Comparison of ENCODE assay signal across 1 cellular context in the genomic region with DNA sequence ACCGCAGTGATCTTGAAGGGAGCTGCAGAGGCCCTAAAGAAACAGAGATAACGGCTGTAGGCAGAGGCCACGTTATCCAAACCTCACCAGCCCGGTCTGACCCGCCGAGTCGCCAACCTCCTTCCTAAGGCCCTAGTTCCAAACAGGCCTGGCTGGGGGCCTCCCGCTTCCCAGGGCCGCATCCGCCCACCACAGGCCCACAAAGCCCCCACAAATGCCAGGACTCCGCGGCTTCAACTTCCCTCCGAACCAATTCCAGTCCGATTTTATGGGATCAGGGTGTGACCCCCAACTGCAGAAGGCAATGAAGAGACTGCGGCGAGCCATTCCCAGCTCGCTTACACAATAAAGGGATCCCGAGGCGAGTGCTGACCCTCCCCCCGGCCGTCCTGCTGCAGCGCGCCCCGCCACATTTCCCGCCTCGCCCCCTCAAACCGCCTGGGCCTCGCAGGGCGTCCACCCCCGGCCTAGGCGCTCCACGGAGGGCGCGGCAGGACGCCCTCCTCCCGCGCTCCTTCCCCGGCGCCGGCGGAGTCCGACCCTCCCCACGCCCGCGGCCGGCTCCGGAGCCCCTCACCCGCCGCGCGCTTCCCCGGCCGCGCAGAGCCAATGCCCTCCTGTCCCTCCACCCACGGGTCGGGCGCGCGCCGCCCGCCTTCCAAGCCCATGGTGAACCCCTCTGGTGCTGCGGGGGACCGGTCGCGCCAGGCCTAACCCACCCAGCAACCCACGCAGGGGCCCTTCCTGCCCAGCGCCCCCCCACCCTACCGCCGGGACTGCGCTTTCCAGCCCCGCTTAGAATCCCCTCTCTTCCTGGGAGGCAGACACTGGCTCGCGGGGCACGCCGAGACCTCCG.
TF ChIP-seq lines count a peak whose summit lies in the region.

No MANE protein-coding gene starts in this region.

TF ChIP-seq in HepG2, 621 proteins besides CTCF, POLR2A, EP300 and RAD21 (continued from another document and continues in another):
- TF ChIP-seq, protein P1, sequence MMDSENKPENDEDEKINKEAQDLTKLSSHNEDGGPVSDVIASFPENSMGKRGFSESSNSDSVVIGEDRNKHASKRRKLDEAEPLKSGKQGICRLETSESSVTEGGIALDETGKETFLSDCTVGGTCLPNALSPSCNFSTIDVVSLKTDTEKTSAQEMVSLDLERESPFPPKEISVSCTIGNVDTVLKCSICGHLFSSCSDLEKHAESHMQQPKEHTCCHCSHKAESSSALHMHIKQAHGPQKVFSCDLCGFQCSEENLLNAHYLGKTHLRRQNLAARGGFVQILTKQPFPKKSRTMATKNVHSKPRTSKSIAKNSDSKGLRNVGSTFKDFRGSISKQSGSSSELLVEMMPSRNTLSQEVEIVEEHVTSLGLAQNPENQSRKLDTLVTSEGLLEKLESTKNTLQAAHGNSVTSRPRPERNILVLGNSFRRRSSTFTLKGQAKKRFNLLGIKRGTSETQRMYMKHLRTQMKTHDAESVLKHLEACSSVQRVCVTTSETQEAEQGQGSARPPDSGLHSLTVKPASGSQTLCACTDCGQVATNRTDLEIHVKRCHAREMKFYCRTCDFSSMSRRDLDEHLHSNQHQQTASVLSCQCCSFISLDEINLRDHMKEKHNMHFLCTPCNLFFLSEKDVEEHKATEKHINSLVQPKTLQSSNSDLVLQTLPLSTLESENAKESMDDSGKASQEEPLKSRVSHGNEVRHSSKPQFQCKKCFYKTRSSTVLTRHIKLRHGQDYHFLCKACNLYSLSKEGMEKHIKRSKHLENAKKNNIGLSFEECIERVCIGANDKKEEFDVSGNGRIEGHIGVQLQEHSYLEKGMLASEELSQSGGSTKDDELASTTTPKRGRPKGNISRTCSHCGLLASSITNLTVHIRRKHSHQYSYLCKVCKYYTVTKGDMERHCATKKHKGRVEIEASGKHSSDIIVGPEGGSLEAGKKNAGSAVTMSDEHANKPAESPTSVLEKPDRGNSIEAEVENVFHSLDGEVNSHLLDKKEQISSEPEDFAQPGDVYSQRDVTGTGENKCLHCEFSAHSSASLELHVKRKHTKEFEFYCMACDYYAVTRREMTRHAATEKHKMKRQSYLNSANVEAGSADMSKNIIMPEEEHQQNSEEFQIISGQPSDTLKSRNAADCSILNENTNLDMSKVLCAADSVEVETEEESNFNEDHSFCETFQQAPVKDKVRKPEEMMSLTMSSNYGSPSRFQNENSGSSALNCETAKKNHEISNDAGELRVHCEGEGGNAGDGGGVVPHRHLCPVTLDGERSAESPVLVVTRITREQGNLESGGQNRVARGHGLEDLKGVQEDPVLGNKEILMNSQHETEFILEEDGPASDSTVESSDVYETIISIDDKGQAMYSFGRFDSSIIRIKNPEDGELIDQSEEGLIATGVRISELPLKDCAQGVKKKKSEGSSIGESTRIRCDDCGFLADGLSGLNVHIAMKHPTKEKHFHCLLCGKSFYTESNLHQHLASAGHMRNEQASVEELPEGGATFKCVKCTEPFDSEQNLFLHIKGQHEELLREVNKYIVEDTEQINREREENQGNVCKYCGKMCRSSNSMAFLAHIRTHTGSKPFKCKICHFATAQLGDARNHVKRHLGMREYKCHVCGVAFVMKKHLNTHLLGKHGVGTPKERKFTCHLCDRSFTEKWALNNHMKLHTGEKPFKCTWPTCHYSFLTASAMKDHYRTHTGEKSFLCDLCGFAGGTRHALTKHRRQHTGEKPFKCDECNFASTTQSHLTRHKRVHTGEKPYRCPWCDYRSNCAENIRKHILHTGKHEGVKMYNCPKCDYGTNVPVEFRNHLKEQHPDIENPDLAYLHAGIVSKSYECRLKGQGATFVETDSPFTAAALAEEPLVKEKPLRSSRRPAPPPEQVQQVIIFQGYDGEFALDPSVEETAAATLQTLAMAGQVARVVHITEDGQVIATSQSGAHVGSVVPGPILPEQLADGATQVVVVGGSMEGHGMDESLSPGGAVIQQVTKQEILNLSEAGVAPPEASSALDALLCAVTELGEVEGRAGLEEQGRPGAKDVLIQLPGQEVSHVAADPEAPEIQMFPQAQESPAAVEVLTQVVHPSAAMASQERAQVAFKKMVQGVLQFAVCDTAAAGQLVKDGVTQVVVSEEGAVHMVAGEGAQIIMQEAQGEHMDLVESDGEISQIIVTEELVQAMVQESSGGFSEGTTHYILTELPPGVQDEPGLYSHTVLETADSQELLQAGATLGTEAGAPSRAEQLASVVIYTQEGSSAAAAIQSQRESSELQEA (CRISPR knock-in tag; IDR thresholded peaks at IDR 0.05; ENCODE audit: not compliant biosample characterization), result peak; percentile 18
- TF ChIP-seq SRSF4 (IDR thresholded peaks at IDR 0.05; ENCODE audit: low read depth, low read length, poor library complexity, severe bottlenecking), result no peak
- TF ChIP-seq ZNF274 (CRISPR knock-in tag; IDR thresholded peaks at IDR 0.05), result 0 out of 2 replicates have a peak, but pooled peaks have one; percentile 6
- TF ChIP-seq ZBTB1 (CRISPR knock-in tag; IDR thresholded peaks at IDR 0.05; ENCODE audit: borderline replicate concordance), result no peak
- no peak for TF ChIP-seq AKNA (CRISPR knock-in tag; IDR thresholded peaks at IDR 0.05; ENCODE audit: borderline replicate concordance)
- peak; percentile 84; the same call in 1 of the 2 replicates for TF ChIP-seq ZNF740 (CRISPR knock-in tag; IDR thresholded peaks at IDR 0.05)
- 0 out of 2 replicates have a peak, but pooled peaks have one; percentile 10 for TF ChIP-seq HDAC2 (CRISPR knock-in tag; IDR thresholded peaks at IDR 0.05)
- TF ChIP-seq THYN1 (CRISPR knock-in tag; IDR thresholded peaks at IDR 0.05; ENCODE audit: borderline replicate concordance, low read depth), result no peak
- no peak for TF ChIP-seq ZNF331 (CRISPR knock-in tag; IDR thresholded peaks at IDR 0.05)
- no peak for TF ChIP-seq NR2F6 (IDR thresholded peaks at IDR 0.05)
- TF ChIP-seq NR2F6 (CRISPR knock-in tag; IDR thresholded peaks at IDR 0.05), result no peak
- no peak for TF ChIP-seq EHMT2 (IDR thresholded peaks at IDR 0.05; ENCODE audit: borderline replicate concordance, low read depth, low read length)
- TF ChIP-seq TFDP2 (CRISPR knock-in tag; IDR thresholded peaks at IDR 0.05), result peak; percentile 59
- no peak for TF ChIP-seq THAP11 (CRISPR knock-in tag; IDR thresholded peaks at IDR 0.05)
- TF ChIP-seq YEATS2 (CRISPR knock-in tag; IDR thresholded peaks at IDR 0.05; ENCODE audit: borderline replicate concordance), result no peak
- TF ChIP-seq, protein P2, sequence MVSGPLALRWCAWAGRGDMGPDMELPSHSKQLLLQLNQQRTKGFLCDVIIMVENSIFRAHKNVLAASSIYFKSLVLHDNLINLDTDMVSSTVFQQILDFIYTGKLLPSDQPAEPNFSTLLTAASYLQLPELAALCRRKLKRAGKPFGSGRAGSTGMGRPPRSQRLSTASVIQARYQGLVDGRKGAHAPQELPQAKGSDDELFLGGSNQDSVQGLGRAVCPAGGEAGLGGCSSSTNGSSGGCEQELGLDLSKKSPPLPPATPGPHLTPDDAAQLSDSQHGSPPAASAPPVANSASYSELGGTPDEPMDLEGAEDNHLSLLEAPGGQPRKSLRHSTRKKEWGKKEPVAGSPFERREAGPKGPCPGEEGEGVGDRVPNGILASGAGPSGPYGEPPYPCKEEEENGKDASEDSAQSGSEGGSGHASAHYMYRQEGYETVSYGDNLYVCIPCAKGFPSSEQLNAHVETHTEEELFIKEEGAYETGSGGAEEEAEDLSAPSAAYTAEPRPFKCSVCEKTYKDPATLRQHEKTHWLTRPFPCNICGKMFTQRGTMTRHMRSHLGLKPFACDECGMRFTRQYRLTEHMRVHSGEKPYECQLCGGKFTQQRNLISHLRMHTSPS (CRISPR knock-in tag; IDR thresholded peaks at IDR 0.05; ENCODE audit: low read depth), result no peak
- TF ChIP-seq ZNF160 (CRISPR knock-in tag; IDR thresholded peaks at IDR 0.05), result no peak; the same call in 1 of the 2 replicates
- TF ChIP-seq ZBTB38 (CRISPR knock-in tag; IDR thresholded peaks at IDR 0.05), result peak; percentile 59
- no peak for TF ChIP-seq PTBP1 (IDR thresholded peaks at IDR 0.05; ENCODE audit: low read depth, low read length, poor library complexity, severe bottlenecking)
- no peak for TF ChIP-seq AHR (CRISPR knock-in tag; IDR thresholded peaks at IDR 0.05)
- TF ChIP-seq ZNF326 (CRISPR knock-in tag; IDR thresholded peaks at IDR 0.05; ENCODE audit: borderline replicate concordance), result no peak
- TF ChIP-seq HOXA3 (CRISPR knock-in tag; IDR thresholded peaks at IDR 0.05), result peak; percentile 46; the same call in 1 of the 2 replicates
- no peak for TF ChIP-seq ZMAT5 (CRISPR knock-in tag; IDR thresholded peaks at IDR 0.05; ENCODE audit: borderline replicate concordance, low read depth)
- peak; percentile 28 for TF ChIP-seq YY1 (IDR thresholded peaks at IDR 0.05; ENCODE audit: insufficient read depth, insufficient replicate concordance, low read depth, low read length)
- no peak for TF ChIP-seq BHLHE40 (IDR thresholded peaks at IDR 0.05; ENCODE audit: low read length)
- TF ChIP-seq NR3C1 (CRISPR knock-in tag; IDR thresholded peaks at IDR 0.05), result no peak
- TF ChIP-seq ZNF24 (IDR thresholded peaks at IDR 0.05), result no peak
- no peak for TF ChIP-seq POGZ (CRISPR knock-in tag; IDR thresholded peaks at IDR 0.05)
- TF ChIP-seq ZNF12 (CRISPR knock-in tag; IDR thresholded peaks at IDR 0.05), result no peak
- TF ChIP-seq ZSCAN25 (CRISPR knock-in tag; IDR thresholded peaks at IDR 0.05), result no peak
- TF ChIP-seq GTF3A (CRISPR knock-in tag; conservative IDR thresholded peaks at IDR 0.05), result no peak
- TF ChIP-seq ZNF572 (CRISPR knock-in tag; IDR thresholded peaks at IDR 0.05), result no peak
- no peak for TF ChIP-seq ZNF660 (CRISPR knock-in tag; IDR thresholded peaks at IDR 0.05; ENCODE audit: borderline replicate concordance, low read depth)
- TF ChIP-seq CENPBD1 (CRISPR knock-in tag; IDR thresholded peaks at IDR 0.05; ENCODE audit: borderline replicate concordance, low read depth), result no peak
- TF ChIP-seq ZNF253 (CRISPR knock-in tag; IDR thresholded peaks at IDR 0.05; ENCODE audit: borderline replicate concordance), result no peak
- no peak for TF ChIP-seq ZKSCAN8 (CRISPR knock-in tag; IDR thresholded peaks at IDR 0.05; ENCODE audit: borderline replicate concordance)
